16 cellular contexts compared by ENCODE assay signal in the genomic region with DNA sequence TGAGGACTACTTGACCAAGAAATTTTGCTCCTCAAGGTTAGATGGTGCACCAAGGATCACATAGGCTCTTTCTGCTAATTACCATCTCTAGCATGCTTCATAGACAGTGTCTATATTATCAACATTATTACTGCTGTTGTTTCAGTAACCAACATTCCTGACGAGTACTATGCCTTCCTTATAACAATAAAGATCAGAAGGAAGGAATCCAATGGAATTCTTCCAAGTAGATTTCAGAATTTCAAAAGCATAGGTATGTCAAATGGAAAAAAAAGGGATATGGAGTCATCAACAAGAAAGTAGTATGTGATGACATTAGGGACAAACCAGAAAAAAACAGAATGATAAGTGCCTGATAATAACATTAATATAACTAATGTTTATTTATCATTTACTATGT. TPM values are rescaled to one million over a fixed set of nuclear protein-coding genes. Genes with fewer than 3 reads are reported as not detected.
DNase-seq lines count a peak whose midpoint lies in the region; ATAC-seq and TF ChIP-seq lines count a peak whose summit lies in the region.
"Had no signal": no experiment of that assay in that cellular context is flagged by ENCODE, and none has a peak within 500 bp of the region (broad histone marks: within the 10 kb centered on the region; RNA-seq: fewer than 3 reads in every experiment).

No MANE protein-coding gene starts in this region.

- no peak overlapping the region for H3K9ac ChIP-seq in GM23248

- no peaks in the 10 kb centered on the region for H3K36me3 ChIP-seq in GM23248 (ENCODE audit: low read depth)

- H4K20me1 ChIP-seq in GM23248 (ENCODE audit: insufficient read depth): no peaks in the 10 kb centered on the region

- no peaks in the 10 kb centered on the region for H3F3A ChIP-seq in GM23248 (ENCODE audit: insufficient read depth)

- WGBS in GM23248 (ENCODE audit: low coverage in 1 of 2, low lambda C conversion rate in 2 of 2, missing lambda C conversion rate in 2 of 2), 2 experiments: 32 to 48% methylated on average over 1 of the region's 1 CpG

- H3K9me3 ChIP-seq in GM23248 (ENCODE audit: low read depth): no peaks in the 10 kb centered on the region

- no peak for TF ChIP-seq CTCF in AG09309 (IDR thresholded peaks at IDR 0.05; ENCODE audit: control insufficient read depth, insufficient read depth, low read depth, low read length, missing control alignments)
- TF ChIP-seq CTCF in astrocyte of the spinal cord (IDR thresholded peaks at IDR 0.05; ENCODE audit: low read depth, low read length): no peak

- H3K4me2 ChIP-seq in GM23248 (ENCODE audit: unreplicated experiment): no peak overlapping the region

- no peaks in the 10 kb centered on the region for H3K79me2 ChIP-seq in GM23248 (ENCODE audit: insufficient read depth)

- H3K4me1 ChIP-seq in GM23248 (ENCODE audit: insufficient read depth): no peaks in the 10 kb centered on the region

- no peaks in the 10 kb centered on the region; the same call in 1 of the 2 replicates for H3K27me3 ChIP-seq in GM23248 (replicated peaks; ENCODE audit: insufficient read depth)

- no peaks in the 10 kb centered on the region for H3K9me2 ChIP-seq in GM23248 (ENCODE audit: insufficient read depth)

- H3K4me3 ChIP-seq in AG09309 (ENCODE audit: control insufficient read depth, low read depth, low read length) (no peak overlapping the region), GM23248 (no peak overlapping the region), astrocyte of the spinal cord (ENCODE audit: low read depth, low read length) (no peak overlapping the region)

- no peak overlapping the region for H3K27ac ChIP-seq in GM23248

- no peak for ATAC-seq in HG03159 (IDR thresholded peaks at IDR 0.05; ENCODE audit: unreplicated experiment)

- in situ Hi-C loops in GM23248 (cut with MboI): no loop called here
- in situ Hi-C loops in astrocyte of the spinal cord (cut with HindIII; ENCODE audit: low sequenced_read_pairs): no loop called here

- no peak overlapping the region for H2AFZ ChIP-seq in GM23248

- DNase-seq in AG09309 (ENCODE audit: low read depth) (peak; percentile 3), GM23248 (peak; percentile 15), astrocyte of the spinal cord (ENCODE audit: low read depth, low spot score) (peak; percentile 12), hepatic stellate cell (ENCODE audit: low spot score) (peak; percentile 17), middle frontal gyrus (ENCODE audit: extremely low spot score, low spot score) (no peak)
- DNase-seq in activated effector memory CD4-positive, alpha-beta T cell treated with Interleukin-2 at 50 U/mL for 16 hours: no peak
- no peak for DNase-seq in activated CD4-positive, alpha-beta T cell treated with anti-CD3 and anti-CD28 coated beads for 1 hour
- DNase-seq: 8988T, DMS79 treated with DMSO at 0.1 percent for 48 hours, Kasumi-1, NCI-H1105 treated with DMSO at 0.1 percent for 48 hours, NCI-H2029, NCI-H2171 treated with DMSO at 0.1 percent for 48 hours, NCI-H524, SHP77 had no signal

RNA-seq across cellular contexts. Expression of a gene that starts 39.6 kb away (rescaled TPM):
- 36.5 and 62.4 TPM in 2 replicates for total RNA-seq in GM23248 (2014; rRNA removed; shearing (Covaris generic))
- polyA plus RNA-seq in GM23248 (2016; fragmentation: Nextera tagmentation; extraction: Ambion mirVana): 13.5 and 17.5 TPM in 2 replicates

Comparison
In these comparisons a context has a peak if more than half of its experiments do, and no peak if none do; other contexts are left out.
1. DNase-seq: peak in AG09309 (single experiment), GM23248 (single experiment), astrocyte of the spinal cord (single experiment) and hepatic stellate cell (single experiment); none in middle frontal gyrus (single experiment), activated effector memory CD4-positive, alpha-beta T cell treated with Interleukin-2 at 50 U/mL for 16 hours (single experiment) and activated CD4-positive, alpha-beta T cell treated with anti-CD3 and anti-CD28 coated beads for 1 hour (single experiment).